In genomic region chr7:115476666-115477065, GRCh38 we compare ENCODE assay signal across 8 cellular contexts.
A peak's percentile ranks its signal among the peaks of the same experiment; 100 is the strongest.
DNase-seq lines count a peak whose midpoint lies in the region; ATAC-seq, FAIRE-seq and TF ChIP-seq lines count a peak whose summit lies in the region.

No MANE protein-coding gene starts in this region.

- no peak overlapping the region for H3K9ac ChIP-seq in neuronal stem cell (ENCODE audit: low read depth, low read length, poor library complexity)

- no peak overlapping the region for H4K8ac ChIP-seq in neuronal stem cell (ENCODE audit: low read depth, low read length)

- no peaks in the 10 kb centered on the region for H3K9me3 ChIP-seq in neuronal stem cell (replicated peaks in 1 of 2; ENCODE audit: control insufficient read depth in 2 of 2, insufficient read depth in 1 of 2, low read depth in 1 of 2, low read length in 2 of 2)

- peak; percentile 27 for ATAC-seq in effector memory CD8-positive, alpha-beta T cell (replicated peaks)
- ATAC-seq in omental fat pad (ENCODE audit: low FRiP score) (no peak), HG02571 (IDR thresholded peaks at IDR 0.05; ENCODE audit: unreplicated experiment) (no peak)

- no peak overlapping the region for H2BK15ac ChIP-seq in neuronal stem cell (ENCODE audit: low read length)

- H3K36me3 Mint-ChIP-seq in effector memory CD8-positive, alpha-beta T cell (ENCODE audit: insufficient read depth), result peaks cover 2% of the 10 kb centered on the region

- H2BK12ac ChIP-seq in neuronal stem cell (ENCODE audit: low read length), result no peak overlapping the region

- H2AK5ac ChIP-seq in neuronal stem cell (ENCODE audit: low read depth, low read length), result no peak overlapping the region

- DNase-seq in DMS153 treated with DMSO at 0.1 percent for 48 hours (lab: John Stamatoyannopoulos, UW; ENCODE audit: unreplicated experiment) (peak; percentile 13), NCI-H1436 treated with DMSO at 0.1 percent for 48 hours (lab: John Stamatoyannopoulos, UW) (peak; percentile 82), neuronal stem cell (ENCODE audit: low spot score) (peak; percentile 35), omental fat pad (ENCODE audit: low spot score) (no peak), urothelium cell line (ENCODE audit: low spot score) (no peak)
- no peak for DNase-seq in effector memory CD8-positive, alpha-beta T cell
- no peak for DNase-seq in stimulated activated naive CD4-positive, alpha-beta T cell treated with Interleukin-2 at 50 U/mL for 16 hours (lab: John Stamatoyannopoulos, UW)

- H2BK120ac ChIP-seq in neuronal stem cell (ENCODE audit: low read depth, low read length), result no peak overlapping the region

- H3K27me3 Mint-ChIP-seq in effector memory CD8-positive, alpha-beta T cell, result peaks cover 30 to 32% of the 10 kb centered on the region in 2 donors

- no peak overlapping the region for H3K14ac ChIP-seq in neuronal stem cell (ENCODE audit: low read length)

- no peak overlapping the region for H3K27ac Mint-ChIP-seq in effector memory CD8-positive, alpha-beta T cell

- H3K27me3 ChIP-seq in neuronal stem cell (ENCODE audit: control insufficient read depth in 3 of 3, insufficient read depth in 3 of 3, low read depth in 1 of 3, low read length in 3 of 3), result peaks cover 0 to 3% (median 0%) of the 10 kb centered on the region in 3 experiments

- H3K4me1 Mint-ChIP-seq in effector memory CD8-positive, alpha-beta T cell (ENCODE audit: low read depth in 2 of 2), result peaks cover 7 to 10% of the 10 kb centered on the region in 2 donors

- H3K4me2 ChIP-seq in neuronal stem cell (ENCODE audit: insufficient read depth, low read length, poor library complexity, severe bottlenecking), result peak overlapping the region; percentile 77

- no peak overlapping the region for H3K27ac ChIP-seq in neuronal stem cell (replicated peaks; ENCODE audit: low read length)

- no peak overlapping the region for H3K23ac ChIP-seq in neuronal stem cell (ENCODE audit: low read depth, low read length, poor library complexity)

- no peak overlapping the region for H4K91ac ChIP-seq in neuronal stem cell (ENCODE audit: low read depth, low read length, poor library complexity)

- FAIRE-seq in urothelium cell line (lab: Jason Lieb, UNC), result no peak

- H3K4me1 ChIP-seq in neuronal stem cell (ENCODE audit: control insufficient read depth in 2 of 2, insufficient read depth in 1 of 2, low read depth in 1 of 2, low read length in 2 of 2), result peaks cover 3 to 6% of the 10 kb centered on the region in 2 donors

- TF ChIP-seq CTCF in omental fat pad (IDR thresholded peaks at IDR 0.05), result no peak

- H3K9me3 Mint-ChIP-seq in effector memory CD8-positive, alpha-beta T cell, result no peaks in the 10 kb centered on the region

- peak overlapping the region; percentile 41 for H2AFZ ChIP-seq in neuronal stem cell (ENCODE audit: low read length)

- WGBS in neuronal stem cell (ENCODE audit: extremely low coverage in 2 of 2, insufficient read length in 2 of 2, insufficient replicate concordance in 1 of 2), 2 donors, result no CpG with 5 or more reads among the region's 6 CpGs

- peak overlapping the region; percentile 76 for H3K18ac ChIP-seq in neuronal stem cell (ENCODE audit: low read length)

- no peak overlapping the region for H3K4ac ChIP-seq in neuronal stem cell (ENCODE audit: low read length)

- peak overlapping the region; percentile 81 to 85 for H3K4me3 Mint-ChIP-seq in effector memory CD8-positive, alpha-beta T cell

- no peak overlapping the region for H2BK5ac ChIP-seq in neuronal stem cell (ENCODE audit: low read length)

- H3K36me3 ChIP-seq in neuronal stem cell (replicated peaks in 1 of 2; ENCODE audit: control insufficient read depth in 2 of 2, insufficient read depth in 2 of 2, low read length in 2 of 2), result no peaks in the 10 kb centered on the region

- H3K4me3 ChIP-seq in neuronal stem cell (ENCODE audit: low read length in 2 of 2), result peak overlapping the region in 1 of 2 donors; percentile 61

- no peaks in the 10 kb centered on the region for H3K79me1 ChIP-seq in neuronal stem cell (ENCODE audit: low read depth, low read length)

Comparison
In these comparisons a context has a peak if more than half of its experiments do, and no peak if none do; other contexts are left out.
1. DNase-seq: peak in DMS153 treated with DMSO at 0.1 percent for 48 hours (single experiment), NCI-H1436 treated with DMSO at 0.1 percent for 48 hours (single experiment) and neuronal stem cell (single experiment); none in effector memory CD8-positive, alpha-beta T cell (0 of 3), omental fat pad (single experiment), stimulated activated naive CD4-positive, alpha-beta T cell treated with Interleukin-2 at 50 U/mL for 16 hours (single experiment) and urothelium cell line (single experiment).